In the genomic region with DNA sequence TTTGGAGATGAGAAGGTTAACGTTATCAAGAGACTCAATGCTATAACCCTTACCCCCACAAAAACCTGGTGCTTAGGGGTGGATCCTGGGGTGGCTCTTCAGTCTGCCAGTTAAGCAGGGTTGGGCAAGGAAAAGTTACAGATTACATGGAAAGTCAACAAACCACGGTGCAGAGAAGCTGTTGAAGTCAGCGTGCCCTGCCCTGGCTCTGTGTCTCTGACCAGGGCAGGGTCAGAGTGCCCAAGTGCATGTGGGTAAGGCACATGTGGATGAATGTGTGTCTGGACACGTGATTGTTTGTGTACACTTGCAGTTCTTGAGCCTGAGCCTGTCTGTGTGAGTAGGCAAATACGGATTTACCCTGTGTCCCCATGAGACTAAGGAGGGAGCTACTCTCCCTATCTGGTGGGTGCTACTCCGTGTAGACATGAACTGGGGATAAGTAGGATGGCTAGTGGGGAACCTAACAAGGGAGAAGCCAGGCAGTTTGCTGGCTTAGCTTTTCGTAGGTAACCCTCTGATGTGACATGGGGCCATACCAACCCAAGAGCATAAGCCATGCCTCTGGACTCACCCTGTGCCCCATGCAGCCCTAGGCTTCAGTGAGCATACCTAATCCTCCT, we compare ENCODE assay signal across 9 cellular contexts. TPM values are rescaled to one million over a fixed set of nuclear protein-coding genes. Genes with fewer than 3 reads are reported as not detected.
DNase-seq lines count a peak whose midpoint lies in the region; ATAC-seq and TF ChIP-seq lines count a peak whose summit lies in the region.
"Had no signal": no experiment of that assay in that cellular context is flagged by ENCODE, and none has a peak within 500 bp of the region (broad histone marks: within the 10 kb centered on the region; RNA-seq: fewer than 3 reads in every experiment).

No MANE protein-coding gene starts in this region.

- in situ Hi-C loops in GM13976 (cut with MboI; ENCODE audit: low sequenced_read_pairs, unreplicated experiment), result loop anchor here (10.0 kb wide), 2 partner anchors 86 to 166 kb away; no protein-coding TSS in a partner anchor

- DNase-seq in D341Med (ENCODE audit: low spot score) (peak; percentile 42), NCI-H82 (lab: John Stamatoyannopoulos, UW) (peak; percentile 77), fibroblast of mammary gland (ENCODE audit: low read depth) (peak; percentile 70), renal cortical epithelial cell (ENCODE audit: low read depth) (peak; percentile 91), GM13976 (ENCODE audit: low spot score) (no peak), NCI-H1417 treated with DMSO at 0.1 percent for 48 hours (lab: John Stamatoyannopoulos, UW) (no peak)
- no peak for DNase-seq in stimulated activated CD4-positive, alpha-beta T cell treated with anti-CD3 and anti-CD28 coated beads, Interleukin-1b, Interleukin-23, amount 100 ng/mL, for 48 hours
- DNase-seq: cortex of kidney had no signal

- no peak for ATAC-seq in GM18511 (IDR thresholded peaks at IDR 0.05; ENCODE audit: unreplicated experiment)

- TF ChIP-seq CTCF in fibroblast of mammary gland (conservative IDR thresholded peaks at IDR 0.05; ENCODE audit: control insufficient read depth, insufficient read depth, low read depth, low read length) (no peak), GM13976 (IDR thresholded peaks at IDR 0.05; ENCODE audit: borderline replicate concordance, control extremely low read depth, extremely low read depth, insufficient read depth, missing control alignments) (no peak)

- no peak overlapping the region for H3K4me3 ChIP-seq in fibroblast of mammary gland (ENCODE audit: control insufficient read depth, low read depth, low read length)

RNA-seq across cellular contexts. Expression of gene IGFBP4, which starts 5.5 kb away (rescaled TPM):
- 44.8 and 89.8 TPM in 2 replicates for total RNA-seq in renal cortical epithelial cell

RNA-seq across cellular contexts. Expression of gene TOP2A, which starts 31.1 kb away (rescaled TPM):
- total RNA-seq in renal cortical epithelial cell, result 2.1 and 46.5 TPM in 2 replicates

RNA-seq across cellular contexts. Expression of gene TNS4, which starts 52.7 kb away (rescaled TPM):
- total RNA-seq in renal cortical epithelial cell, result 0.05 and 0.69 TPM in 2 replicates

Comparison
In these comparisons a context has a peak if more than half of its experiments do, and no peak if none do; other contexts are left out.
1. DNase-seq: peak in D341Med (single experiment), NCI-H82 (single experiment), fibroblast of mammary gland (single experiment) and renal cortical epithelial cell (single experiment); none in stimulated activated CD4-positive, alpha-beta T cell treated with anti-CD3 and anti-CD28 coated beads, Interleukin-1b, Interleukin-23, amount 100 ng/mL, for 48 hours (single experiment), GM13976 (single experiment) and NCI-H1417 treated with DMSO at 0.1 percent for 48 hours (single experiment).